ENCODE assay signal across 12 cellular contexts in genomic region chr10:74071151-74071550, GRCh38.
DNase-seq lines count a peak whose midpoint lies in the region; ATAC-seq lines count a peak whose summit lies in the region.
"Had no signal": no experiment of that assay in that cellular context is flagged by ENCODE, and none has a peak within 500 bp of the region (broad histone marks: within the 10 kb centered on the region; RNA-seq: fewer than 3 reads in every experiment).

No MANE protein-coding gene starts in this region.

- no peak overlapping the region for H3K4me3 ChIP-seq in mesodermal cell (ENCODE audit: extremely low read depth, insufficient read depth, low read length, poor library complexity, severe bottlenecking)

- no peaks in the 10 kb centered on the region for H3K9me3 ChIP-seq in mesodermal cell (ENCODE audit: control insufficient read depth, low read length)

- peaks cover 59% of the 10 kb centered on the region for H3K36me3 ChIP-seq in mesodermal cell (ENCODE audit: control insufficient read depth, insufficient read depth, low read length)

- H3K4me1 ChIP-seq in mesodermal cell (ENCODE audit: control insufficient read depth, insufficient read depth, low read length, poor library complexity, severe bottlenecking) = peaks cover 23% of the 10 kb centered on the region
- H3K4me1 ChIP-seq: foreskin keratinocyte had no signal

- DNase-seq in AG08396 (ENCODE audit: low spot score) = peak; percentile 64
- peak; percentile 82 for DNase-seq in M059J (ENCODE audit: low read depth)
- peak; percentile 91 for DNase-seq in fibroblast of gingiva (ENCODE audit: low read depth)
- no peak for DNase-seq in superior temporal gyrus (ENCODE audit: extremely low spot score)
- no peak for DNase-seq in NCI-H345 (lab: John Stamatoyannopoulos, UW)
- DNase-seq: foreskin keratinocyte; midbrain; NCI-H187 treated with DMSO at 0.1 percent for 48 hours; stimulated activated CD8-positive, alpha-beta memory T cell treated with anti-CD3 and anti-CD28 coated beads, Interleukin-4, amount 100 ng/mL, for 48 hours had no signal

- H3K27ac ChIP-seq in mesodermal cell (ENCODE audit: low read depth, low read length, severe bottlenecking) = peak overlapping the region; percentile 70
- H3K27ac ChIP-seq: foreskin keratinocyte had no signal

- ATAC-seq in GM18502 (IDR thresholded peaks at IDR 0.05; ENCODE audit: poor library complexity, unreplicated experiment) = no peak
- no peak for ATAC-seq in HG03439 (IDR thresholded peaks at IDR 0.05; ENCODE audit: unreplicated experiment)
- ATAC-seq: foreskin keratinocyte had no signal

Comparison
In these comparisons a context has a peak if more than half of its experiments do, and no peak if none do; other contexts are left out.
1. DNase-seq: peak in AG08396 (single experiment), M059J (single experiment) and fibroblast of gingiva (single experiment); none in superior temporal gyrus (single experiment) and NCI-H345 (single experiment).